ENCODE assay signal across 10 cellular contexts in the genomic region with DNA sequence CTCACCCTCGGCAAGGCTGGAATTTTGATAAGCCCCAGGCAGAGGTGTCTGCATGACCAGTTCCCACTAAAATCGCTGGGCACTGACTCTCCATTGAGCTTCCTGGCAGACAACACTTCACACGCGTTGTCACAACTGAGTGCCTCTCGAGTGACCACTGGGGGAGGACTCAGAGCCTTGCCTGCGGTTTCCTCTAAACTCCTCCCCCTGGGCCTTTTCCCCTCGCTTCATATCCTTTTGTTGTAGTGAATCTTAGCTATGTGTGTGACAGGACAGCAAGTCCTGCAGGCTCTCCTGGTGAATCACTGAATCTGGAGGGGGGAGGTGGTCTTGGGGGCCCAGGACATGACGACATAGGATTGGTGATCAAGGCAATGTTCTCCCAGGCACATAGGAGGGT.
A peak's percentile ranks its signal among the peaks of the same experiment; 100 is the strongest.
DNase-seq lines count a peak whose midpoint lies in the region; ATAC-seq lines count a peak whose summit lies in the region.
"Had no signal": no experiment of that assay in that cellular context is flagged by ENCODE, and none has a peak within 500 bp of the region (broad histone marks: within the 10 kb centered on the region; RNA-seq: fewer than 3 reads in every experiment).

No MANE protein-coding gene starts in this region.

- no peaks in the 10 kb centered on the region for H3K27me3 ChIP-seq in H7 (ENCODE audit: control insufficient read depth, insufficient read depth, low read length)

- no peak overlapping the region for H3K4me3 ChIP-seq in H7 (ENCODE audit: insufficient read depth, low read depth, low read length)

- peak; percentile 93 for ATAC-seq in left cardiac atrium

- intact Hi-C loops in left cardiac atrium (cut with DNase I) = no loop called here

- no peaks in the 10 kb centered on the region for H3K36me3 ChIP-seq in H7 (replicated peaks; ENCODE audit: control insufficient read depth, insufficient read depth, low read length)

- peak; percentile 60 for DNase-seq in H7
- peak; percentile 22 for DNase-seq in SW480 (ENCODE audit: low spot score)
- DNase-seq in left cardiac atrium = peak; percentile 55
- DNase-seq in retina = peak; percentile 28
- DNase-seq in hepatic stellate cell (ENCODE audit: low spot score) = no peak
- no peak for DNase-seq in stimulated activated CD4-positive, alpha-beta T cell treated with anti-CD3 and anti-CD28 coated beads, Interleukin-4, amount 100 ng/mL, for 24 hours
- DNase-seq in KG1 (lab: John Stamatoyannopoulos, UW) = no peak
- no peak for DNase-seq in HUDEP-2 (lab: John Stamatoyannopoulos, UW; ENCODE audit: unreplicated experiment in 76 of 76)
- DNase-seq: activated CD4-positive, alpha-beta T cell treated with anti-CD3 and anti-CD28 coated beads for 1 hour; activated gamma-delta T cell had no signal

Comparison
In these comparisons a context has a peak if more than half of its experiments do, and no peak if none do; other contexts are left out.
1. DNase-seq: peak in H7 (single experiment), SW480 (single experiment), left cardiac atrium (single experiment) and retina (single experiment); none in hepatic stellate cell (single experiment), stimulated activated CD4-positive, alpha-beta T cell treated with anti-CD3 and anti-CD28 coated beads, Interleukin-4, amount 100 ng/mL, for 24 hours (single experiment), KG1 (single experiment) and HUDEP-2 (0 of 76).